1 cellular context compared by ENCODE assay signal in genomic region chr19:488505-489417, GRCh38.
A peak's percentile ranks its signal among the peaks of the same experiment; 100 is the strongest.
TF ChIP-seq lines count a peak whose summit lies in the region.

No MANE protein-coding gene starts in this region.

TF ChIP-seq in GM12878, 131 proteins besides CTCF, POLR2A, EP300 and RAD21 (continued from another document and continues in another):
- TF ChIP-seq IRF3 (IDR thresholded peaks at IDR 0.05) (no peak), HDAC6 (IDR thresholded peaks at IDR 0.05; ENCODE audit: unreplicated experiment) (no peak), RB1 (IDR thresholded peaks at IDR 0.05; ENCODE audit: borderline replicate concordance) (peak; percentile 96), HDGF (IDR thresholded peaks at IDR 0.05) (no peak), TBL1XR1 (IDR thresholded peaks at IDR 0.05; ENCODE audit: low read depth, low read length) (peak; percentile 78), SPI1 (IDR thresholded peaks at IDR 0.05; ENCODE audit: borderline replicate concordance, insufficient read depth, low read depth, low read length) (no peak), PML (IDR thresholded peaks at IDR 0.05; ENCODE audit: low read length) (no peak), CHD1 (IDR thresholded peaks at IDR 0.05; ENCODE audit: low read depth, low read length) (0 out of 2 replicates have a peak, but pooled peaks have one; percentile 64), RELA (IDR thresholded peaks at IDR 0.05; ENCODE audit: borderline replicate concordance, partially characterized antibody) (peak; percentile 78), SP1 (IDR thresholded peaks at IDR 0.05; ENCODE audit: low read depth, low read length) (peak; percentile 55), WRNIP1 (IDR thresholded peaks at IDR 0.05; ENCODE audit: borderline replicate concordance, low read depth, low read length) (no peak), SMAD5 (IDR thresholded peaks at IDR 0.05; ENCODE audit: low read depth) (no peak), FOXK2 (IDR thresholded peaks at IDR 0.05) (no peak), IRF4 (IDR thresholded peaks at IDR 0.05; ENCODE audit: low read depth, low read length) (no peak), STAT1 (conservative IDR thresholded peaks at IDR 0.05) (peak; percentile 96; the same call in 1 of the 2 replicates), ZNF24 (IDR thresholded peaks at IDR 0.05) (peak; percentile 76), CEBPZ (IDR thresholded peaks at IDR 0.05; ENCODE audit: low read depth, low read length) (no peak), IKZF1 (conservative IDR thresholded peaks at IDR 0.05) (peak; percentile 100), SMARCA5 (IDR thresholded peaks at IDR 0.05) (peak; percentile 82), MYC (IDR thresholded peaks at IDR 0.05; ENCODE audit: insufficient read depth, insufficient read length, insufficient replicate concordance, low read length, severe bottlenecking) (no peak), MXI1 (IDR thresholded peaks at IDR 0.05; ENCODE audit: low read depth, low read length) (0 out of 2 replicates have a peak, but pooled peaks have one; percentile 12), PBX3 (IDR thresholded peaks at IDR 0.05; ENCODE audit: insufficient replicate concordance, low read depth, low read length) (no peak), MAX (IDR thresholded peaks at IDR 0.05; ENCODE audit: low read depth, low read length) (0 out of 2 replicates have a peak, but pooled peaks have one; percentile 19), STAT3 (IDR thresholded peaks at IDR 0.05; ENCODE audit: low read depth, low read length) (no peak), ZSCAN29 (IDR thresholded peaks at IDR 0.05) (peak; percentile 74), NFIC (IDR thresholded peaks at IDR 0.05; ENCODE audit: low read depth, low read length) (no peak)
- TF ChIP-seq, protein P1, sequence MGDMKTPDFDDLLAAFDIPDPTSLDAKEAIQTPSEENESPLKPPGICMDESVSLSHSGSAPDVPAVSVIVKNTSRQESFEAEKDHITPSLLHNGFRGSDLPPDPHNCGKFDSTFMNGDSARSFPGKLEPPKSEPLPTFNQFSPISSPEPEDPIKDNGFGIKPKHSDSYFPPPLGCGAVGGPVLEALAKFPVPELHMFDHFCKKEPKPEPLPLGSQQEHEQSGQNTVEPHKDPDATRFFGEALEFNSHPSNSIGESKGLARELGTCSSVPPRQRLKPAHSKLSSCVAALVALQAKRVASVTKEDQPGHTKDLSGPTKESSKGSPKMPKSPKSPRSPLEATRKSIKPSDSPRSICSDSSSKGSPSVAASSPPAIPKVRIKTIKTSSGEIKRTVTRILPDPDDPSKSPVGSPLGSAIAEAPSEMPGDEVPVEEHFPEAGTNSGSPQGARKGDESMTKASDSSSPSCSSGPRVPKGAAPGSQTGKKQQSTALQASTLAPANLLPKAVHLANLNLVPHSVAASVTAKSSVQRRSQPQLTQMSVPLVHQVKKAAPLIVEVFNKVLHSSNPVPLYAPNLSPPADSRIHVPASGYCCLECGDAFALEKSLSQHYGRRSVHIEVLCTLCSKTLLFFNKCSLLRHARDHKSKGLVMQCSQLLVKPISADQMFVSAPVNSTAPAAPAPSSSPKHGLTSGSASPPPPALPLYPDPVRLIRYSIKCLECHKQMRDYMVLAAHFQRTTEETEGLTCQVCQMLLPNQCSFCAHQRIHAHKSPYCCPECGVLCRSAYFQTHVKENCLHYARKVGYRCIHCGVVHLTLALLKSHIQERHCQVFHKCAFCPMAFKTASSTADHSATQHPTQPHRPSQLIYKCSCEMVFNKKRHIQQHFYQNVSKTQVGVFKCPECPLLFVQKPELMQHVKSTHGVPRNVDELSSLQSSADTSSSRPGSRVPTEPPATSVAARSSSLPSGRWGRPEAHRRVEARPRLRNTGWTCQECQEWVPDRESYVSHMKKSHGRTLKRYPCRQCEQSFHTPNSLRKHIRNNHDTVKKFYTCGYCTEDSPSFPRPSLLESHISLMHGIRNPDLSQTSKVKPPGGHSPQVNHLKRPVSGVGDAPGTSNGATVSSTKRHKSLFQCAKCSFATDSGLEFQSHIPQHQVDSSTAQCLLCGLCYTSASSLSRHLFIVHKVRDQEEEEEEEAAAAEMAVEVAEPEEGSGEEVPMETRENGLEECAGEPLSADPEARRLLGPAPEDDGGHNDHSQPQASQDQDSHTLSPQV (IDR thresholded peaks at IDR 0.05): peak; percentile 50; the same call in 1 of the 2 replicates
- TF ChIP-seq, protein P2, sequence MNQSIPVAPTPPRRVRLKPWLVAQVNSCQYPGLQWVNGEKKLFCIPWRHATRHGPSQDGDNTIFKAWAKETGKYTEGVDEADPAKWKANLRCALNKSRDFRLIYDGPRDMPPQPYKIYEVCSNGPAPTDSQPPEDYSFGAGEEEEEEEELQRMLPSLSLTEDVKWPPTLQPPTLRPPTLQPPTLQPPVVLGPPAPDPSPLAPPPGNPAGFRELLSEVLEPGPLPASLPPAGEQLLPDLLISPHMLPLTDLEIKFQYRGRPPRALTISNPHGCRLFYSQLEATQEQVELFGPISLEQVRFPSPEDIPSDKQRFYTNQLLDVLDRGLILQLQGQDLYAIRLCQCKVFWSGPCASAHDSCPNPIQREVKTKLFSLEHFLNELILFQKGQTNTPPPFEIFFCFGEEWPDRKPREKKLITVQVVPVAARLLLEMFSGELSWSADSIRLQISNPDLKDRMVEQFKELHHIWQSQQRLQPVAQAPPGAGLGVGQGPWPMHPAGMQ (IDR thresholded peaks at IDR 0.05; ENCODE audit: borderline replicate concordance): no peak
- TF ChIP-seq, protein P3, sequence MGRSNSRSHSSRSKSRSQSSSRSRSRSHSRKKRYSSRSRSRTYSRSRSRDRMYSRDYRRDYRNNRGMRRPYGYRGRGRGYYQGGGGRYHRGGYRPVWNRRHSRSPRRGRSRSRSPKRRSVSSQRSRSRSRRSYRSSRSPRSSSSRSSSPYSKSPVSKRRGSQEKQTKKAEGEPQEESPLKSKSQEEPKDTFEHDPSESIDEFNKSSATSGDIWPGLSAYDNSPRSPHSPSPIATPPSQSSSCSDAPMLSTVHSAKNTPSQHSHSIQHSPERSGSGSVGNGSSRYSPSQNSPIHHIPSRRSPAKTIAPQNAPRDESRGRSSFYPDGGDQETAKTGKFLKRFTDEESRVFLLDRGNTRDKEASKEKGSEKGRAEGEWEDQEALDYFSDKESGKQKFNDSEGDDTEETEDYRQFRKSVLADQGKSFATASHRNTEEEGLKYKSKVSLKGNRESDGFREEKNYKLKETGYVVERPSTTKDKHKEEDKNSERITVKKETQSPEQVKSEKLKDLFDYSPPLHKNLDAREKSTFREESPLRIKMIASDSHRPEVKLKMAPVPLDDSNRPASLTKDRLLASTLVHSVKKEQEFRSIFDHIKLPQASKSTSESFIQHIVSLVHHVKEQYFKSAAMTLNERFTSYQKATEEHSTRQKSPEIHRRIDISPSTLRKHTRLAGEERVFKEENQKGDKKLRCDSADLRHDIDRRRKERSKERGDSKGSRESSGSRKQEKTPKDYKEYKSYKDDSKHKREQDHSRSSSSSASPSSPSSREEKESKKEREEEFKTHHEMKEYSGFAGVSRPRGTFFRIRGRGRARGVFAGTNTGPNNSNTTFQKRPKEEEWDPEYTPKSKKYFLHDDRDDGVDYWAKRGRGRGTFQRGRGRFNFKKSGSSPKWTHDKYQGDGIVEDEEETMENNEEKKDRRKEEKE (IDR thresholded peaks at IDR 0.05): 0 out of 2 replicates have a peak, but pooled peaks have one; percentile 29
- TF ChIP-seq, protein P4, sequence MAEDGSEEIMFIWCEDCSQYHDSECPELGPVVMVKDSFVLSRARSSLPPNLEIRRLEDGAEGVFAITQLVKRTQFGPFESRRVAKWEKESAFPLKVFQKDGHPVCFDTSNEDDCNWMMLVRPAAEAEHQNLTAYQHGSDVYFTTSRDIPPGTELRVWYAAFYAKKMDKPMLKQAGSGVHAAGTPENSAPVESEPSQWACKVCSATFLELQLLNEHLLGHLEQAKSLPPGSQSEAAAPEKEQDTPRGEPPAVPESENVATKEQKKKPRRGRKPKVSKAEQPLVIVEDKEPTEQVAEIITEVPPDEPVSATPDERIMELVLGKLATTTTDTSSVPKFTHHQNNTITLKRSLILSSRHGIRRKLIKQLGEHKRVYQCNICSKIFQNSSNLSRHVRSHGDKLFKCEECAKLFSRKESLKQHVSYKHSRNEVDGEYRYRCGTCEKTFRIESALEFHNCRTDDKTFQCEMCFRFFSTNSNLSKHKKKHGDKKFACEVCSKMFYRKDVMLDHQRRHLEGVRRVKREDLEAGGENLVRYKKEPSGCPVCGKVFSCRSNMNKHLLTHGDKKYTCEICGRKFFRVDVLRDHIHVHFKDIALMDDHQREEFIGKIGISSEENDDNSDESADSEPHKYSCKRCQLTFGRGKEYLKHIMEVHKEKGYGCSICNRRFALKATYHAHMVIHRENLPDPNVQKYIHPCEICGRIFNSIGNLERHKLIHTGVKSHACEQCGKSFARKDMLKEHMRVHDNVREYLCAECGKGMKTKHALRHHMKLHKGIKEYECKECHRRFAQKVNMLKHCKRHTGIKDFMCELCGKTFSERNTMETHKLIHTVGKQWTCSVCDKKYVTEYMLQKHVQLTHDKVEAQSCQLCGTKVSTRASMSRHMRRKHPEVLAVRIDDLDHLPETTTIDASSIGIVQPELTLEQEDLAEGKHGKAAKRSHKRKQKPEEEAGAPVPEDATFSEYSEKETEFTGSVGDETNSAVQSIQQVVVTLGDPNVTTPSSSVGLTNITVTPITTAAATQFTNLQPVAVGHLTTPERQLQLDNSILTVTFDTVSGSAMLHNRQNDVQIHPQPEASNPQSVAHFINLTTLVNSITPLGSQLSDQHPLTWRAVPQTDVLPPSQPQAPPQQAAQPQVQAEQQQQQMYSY (CRISPR knock-in tag; IDR thresholded peaks at IDR 0.05): no peak
- TF ChIP-seq, protein P5, sequence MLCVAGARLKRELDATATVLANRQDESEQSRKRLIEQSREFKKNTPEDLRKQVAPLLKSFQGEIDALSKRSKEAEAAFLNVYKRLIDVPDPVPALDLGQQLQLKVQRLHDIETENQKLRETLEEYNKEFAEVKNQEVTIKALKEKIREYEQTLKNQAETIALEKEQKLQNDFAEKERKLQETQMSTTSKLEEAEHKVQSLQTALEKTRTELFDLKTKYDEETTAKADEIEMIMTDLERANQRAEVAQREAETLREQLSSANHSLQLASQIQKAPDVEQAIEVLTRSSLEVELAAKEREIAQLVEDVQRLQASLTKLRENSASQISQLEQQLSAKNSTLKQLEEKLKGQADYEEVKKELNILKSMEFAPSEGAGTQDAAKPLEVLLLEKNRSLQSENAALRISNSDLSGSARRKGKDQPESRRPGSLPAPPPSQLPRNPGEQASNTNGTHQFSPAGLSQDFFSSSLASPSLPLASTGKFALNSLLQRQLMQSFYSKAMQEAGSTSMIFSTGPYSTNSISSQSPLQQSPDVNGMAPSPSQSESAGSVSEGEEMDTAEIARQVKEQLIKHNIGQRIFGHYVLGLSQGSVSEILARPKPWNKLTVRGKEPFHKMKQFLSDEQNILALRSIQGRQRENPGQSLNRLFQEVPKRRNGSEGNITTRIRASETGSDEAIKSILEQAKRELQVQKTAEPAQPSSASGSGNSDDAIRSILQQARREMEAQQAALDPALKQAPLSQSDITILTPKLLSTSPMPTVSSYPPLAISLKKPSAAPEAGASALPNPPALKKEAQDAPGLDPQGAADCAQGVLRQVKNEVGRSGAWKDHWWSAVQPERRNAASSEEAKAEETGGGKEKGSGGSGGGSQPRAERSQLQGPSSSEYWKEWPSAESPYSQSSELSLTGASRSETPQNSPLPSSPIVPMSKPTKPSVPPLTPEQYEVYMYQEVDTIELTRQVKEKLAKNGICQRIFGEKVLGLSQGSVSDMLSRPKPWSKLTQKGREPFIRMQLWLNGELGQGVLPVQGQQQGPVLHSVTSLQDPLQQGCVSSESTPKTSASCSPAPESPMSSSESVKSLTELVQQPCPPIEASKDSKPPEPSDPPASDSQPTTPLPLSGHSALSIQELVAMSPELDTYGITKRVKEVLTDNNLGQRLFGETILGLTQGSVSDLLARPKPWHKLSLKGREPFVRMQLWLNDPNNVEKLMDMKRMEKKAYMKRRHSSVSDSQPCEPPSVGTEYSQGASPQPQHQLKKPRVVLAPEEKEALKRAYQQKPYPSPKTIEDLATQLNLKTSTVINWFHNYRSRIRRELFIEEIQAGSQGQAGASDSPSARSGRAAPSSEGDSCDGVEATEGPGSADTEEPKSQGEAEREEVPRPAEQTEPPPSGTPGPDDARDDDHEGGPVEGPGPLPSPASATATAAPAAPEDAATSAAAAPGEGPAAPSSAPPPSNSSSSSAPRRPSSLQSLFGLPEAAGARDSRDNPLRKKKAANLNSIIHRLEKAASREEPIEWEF (IDR thresholded peaks at IDR 0.05; ENCODE audit: insufficient replicate concordance, low read depth, low read length): no peak
